ENCODE assay signal across 8 cellular contexts in genomic region chr2:41782306-41783158, GRCh38.
DNase-seq lines count a peak whose midpoint lies in the region; ATAC-seq and TF ChIP-seq lines count a peak whose summit lies in the region.

No MANE protein-coding gene starts in this region.

- POLR2A ChIA-PET in activated B cell treated with CpG ODN at 0.5 μM for 24 hours (lab: Charles Lee) = no interaction called here

- intact Hi-C loops in activated B cell treated with CpG ODN at 0.5 μM for 24 hours (cut with micrococcal nuclease) = loop anchor here (1.0 to 10.0 kb wide), 2 partner anchors 1228 to 1869 kb away; no protein-coding TSS in a partner anchor

- no peaks in the 10 kb centered on the region for H3K4me1 Mint-ChIP-seq in activated B cell treated with CpG ODN at 0.5 μM for 24 hours

- ATAC-seq in GM21619 (IDR thresholded peaks at IDR 0.05; ENCODE audit: unreplicated experiment) = peak; percentile 70
- ATAC-seq in activated B cell treated with CpG ODN at 0.5 μM for 24 hours (ENCODE audit: low read depth) = no peak
- no peak for ATAC-seq in GM19328 (IDR thresholded peaks at IDR 0.05; ENCODE audit: unreplicated experiment)

- peaks cover 12% of the 10 kb centered on the region for H3K27me3 Mint-ChIP-seq in activated B cell treated with CpG ODN at 0.5 μM for 24 hours

- DNase-seq in NCI-H526 (lab: John Stamatoyannopoulos, UW) (peak; percentile 5 to 58), NCI-H526 treated with DMSO at 0.1 percent for 48 hours (lab: John Stamatoyannopoulos, UW) (no peak), NCI-H146 treated with DMSO at 0.1 percent for 48 hours (lab: John Stamatoyannopoulos, UW; ENCODE audit: unreplicated experiment) (peak; percentile 29), activated B cell treated with CpG ODN at 0.5 μM for 24 hours (no peak), fibroblast of the aortic adventitia (ENCODE audit: low read depth) (peak; percentile 65), pons (ENCODE audit: low spot score) (peak; percentile 33)

- CTCF ChIA-PET in activated B cell treated with CpG ODN at 0.5 μM for 24 hours (lab: Charles Lee) = interaction anchor here (1.1 to 1.8 kb wide), 4 partner anchors 1867 to 1945 kb away, joined by 3 to 10 read pairs (median 4); no protein-coding TSS in a partner anchor

- no peak overlapping the region for H3K4me3 Mint-ChIP-seq in activated B cell treated with CpG ODN at 0.5 μM for 24 hours

- no peak overlapping the region for H3K27ac Mint-ChIP-seq in activated B cell treated with CpG ODN at 0.5 μM for 24 hours

- H3K4me3 ChIP-seq in fibroblast of the aortic adventitia (ENCODE audit: low read depth, low read length) = no peak overlapping the region

- TF ChIP-seq CTCF in activated B cell treated with CpG ODN at 0.5 μM for 24 hours (IDR thresholded peaks at IDR 0.05) = peak; percentile 87
- TF ChIP-seq CTCF in fibroblast of the aortic adventitia (IDR thresholded peaks at IDR 0.05; ENCODE audit: insufficient read depth, low read length) = peak; percentile 73

- peaks cover 2% of the 10 kb centered on the region for H3K9me3 Mint-ChIP-seq in activated B cell treated with CpG ODN at 0.5 μM for 24 hours

- no peaks in the 10 kb centered on the region for H3K36me3 Mint-ChIP-seq in activated B cell treated with CpG ODN at 0.5 μM for 24 hours (ENCODE audit: low read depth)

Comparison
In these comparisons a context has a peak if more than half of its experiments do, and no peak if none do; other contexts are left out.
1. DNase-seq: peak in NCI-H526 (2 of 2), NCI-H146 treated with DMSO at 0.1 percent for 48 hours (single experiment), fibroblast of the aortic adventitia (single experiment) and pons (single experiment); none in NCI-H526 treated with DMSO at 0.1 percent for 48 hours (single experiment) and activated B cell treated with CpG ODN at 0.5 μM for 24 hours (single experiment).